In genomic region chr1:95072532-95073419, GRCh38 we compare ENCODE assay signal across 1 cellular context.
TF ChIP-seq lines count a peak whose summit lies in the region.

TSS of gene ALG14 (minus strand) at chr1:95072951. CDS start at chr1:95072898, 53 bp downstream.

TF ChIP-seq in HEK293, 187 proteins besides CTCF, POLR2A, EP300 and RAD21 (continued from another document):
- peak; percentile 79 for TF ChIP-seq ZNF518A (tag by site-specific recombination; conservative IDR thresholded peaks at IDR 0.05; ENCODE audit: low read depth)
- no peak for TF ChIP-seq AEBP2 (tag by site-specific recombination; IDR thresholded peaks at IDR 0.05; ENCODE audit: borderline replicate concordance)
- TF ChIP-seq BCL6B (tag by site-specific recombination; IDR thresholded peaks at IDR 0.05), result no peak
- TF ChIP-seq SETDB1 (IDR thresholded peaks at IDR 0.05; ENCODE audit: insufficient read length, low read length), result no peak
- TF ChIP-seq ZNF843 (tag by site-specific recombination; IDR thresholded peaks at IDR 0.05), result peak; percentile 59; the same call in 1 of the 2 replicates
- TF ChIP-seq ZBTB21 (tag by site-specific recombination; IDR thresholded peaks at IDR 0.05), result peak; percentile 51; the same call in 1 of the 2 replicates
- TF ChIP-seq ZNF324 (tag by site-specific recombination; IDR thresholded peaks at IDR 0.05), result peak; percentile 62
- no peak for TF ChIP-seq ZNF404 (tag by site-specific recombination; IDR thresholded peaks at IDR 0.05)
- peak; percentile 97 for TF ChIP-seq ZBTB17 (tag by site-specific recombination; IDR thresholded peaks at IDR 0.05)
- TF ChIP-seq ZNF223 (tag by site-specific recombination; IDR thresholded peaks at IDR 0.05), result no peak
- TF ChIP-seq ZNF624 (tag by site-specific recombination; IDR thresholded peaks at IDR 0.05), result no peak
- peak; percentile 96 for TF ChIP-seq ZNF501 (tag by site-specific recombination; IDR thresholded peaks at IDR 0.05)
- peak; percentile 82 for TF ChIP-seq ZNF610 (tag by site-specific recombination; IDR thresholded peaks at IDR 0.05; ENCODE audit: borderline replicate concordance)
- TF ChIP-seq PATZ1 (tag by site-specific recombination; IDR thresholded peaks at IDR 0.05), result peak; percentile 33; the same call in 1 of the 2 replicates
- no peak for TF ChIP-seq ZNF239 (tag by site-specific recombination; IDR thresholded peaks at IDR 0.05)
- no peak for TF ChIP-seq ZNF645 (tag by site-specific recombination; IDR thresholded peaks at IDR 0.05)
- no peak for TF ChIP-seq ZNF146 (tag by site-specific recombination; IDR thresholded peaks at IDR 0.05)
- TF ChIP-seq KLF1 (tag by site-specific recombination; IDR thresholded peaks at IDR 0.05), result no peak
- TF ChIP-seq ZSCAN16 (tag by site-specific recombination; IDR thresholded peaks at IDR 0.05), result no peak
- TF ChIP-seq ZNF10 (tag by site-specific recombination; IDR thresholded peaks at IDR 0.05), result peak; percentile 33; the same call in 1 of the 2 replicates
- TF ChIP-seq ZIC2 (tag by site-specific recombination; IDR thresholded peaks at IDR 0.05), result no peak
- no peak for TF ChIP-seq BCL11B (tag by site-specific recombination; IDR thresholded peaks at IDR 0.05; ENCODE audit: low read depth)
- TF ChIP-seq ZNF341 (tag by site-specific recombination; IDR thresholded peaks at IDR 0.05; ENCODE audit: low read depth), result peak; percentile 48
- TF ChIP-seq GFI1B (tag by site-specific recombination; IDR thresholded peaks at IDR 0.05), result peak; percentile 99
- TF ChIP-seq ZNF654 (tag by site-specific recombination; IDR thresholded peaks at IDR 0.05; ENCODE audit: low read depth), result no peak
- peak; percentile 98 for TF ChIP-seq ZNF394 (tag by site-specific recombination; IDR thresholded peaks at IDR 0.05; ENCODE audit: borderline replicate concordance)
- no peak for TF ChIP-seq ZNF274 (IDR thresholded peaks at IDR 0.05; ENCODE audit: low read length)
- no peak for TF ChIP-seq ZNF274 (tag by site-specific recombination; IDR thresholded peaks at IDR 0.05; ENCODE audit: borderline replicate concordance)
